In the genomic region with DNA sequence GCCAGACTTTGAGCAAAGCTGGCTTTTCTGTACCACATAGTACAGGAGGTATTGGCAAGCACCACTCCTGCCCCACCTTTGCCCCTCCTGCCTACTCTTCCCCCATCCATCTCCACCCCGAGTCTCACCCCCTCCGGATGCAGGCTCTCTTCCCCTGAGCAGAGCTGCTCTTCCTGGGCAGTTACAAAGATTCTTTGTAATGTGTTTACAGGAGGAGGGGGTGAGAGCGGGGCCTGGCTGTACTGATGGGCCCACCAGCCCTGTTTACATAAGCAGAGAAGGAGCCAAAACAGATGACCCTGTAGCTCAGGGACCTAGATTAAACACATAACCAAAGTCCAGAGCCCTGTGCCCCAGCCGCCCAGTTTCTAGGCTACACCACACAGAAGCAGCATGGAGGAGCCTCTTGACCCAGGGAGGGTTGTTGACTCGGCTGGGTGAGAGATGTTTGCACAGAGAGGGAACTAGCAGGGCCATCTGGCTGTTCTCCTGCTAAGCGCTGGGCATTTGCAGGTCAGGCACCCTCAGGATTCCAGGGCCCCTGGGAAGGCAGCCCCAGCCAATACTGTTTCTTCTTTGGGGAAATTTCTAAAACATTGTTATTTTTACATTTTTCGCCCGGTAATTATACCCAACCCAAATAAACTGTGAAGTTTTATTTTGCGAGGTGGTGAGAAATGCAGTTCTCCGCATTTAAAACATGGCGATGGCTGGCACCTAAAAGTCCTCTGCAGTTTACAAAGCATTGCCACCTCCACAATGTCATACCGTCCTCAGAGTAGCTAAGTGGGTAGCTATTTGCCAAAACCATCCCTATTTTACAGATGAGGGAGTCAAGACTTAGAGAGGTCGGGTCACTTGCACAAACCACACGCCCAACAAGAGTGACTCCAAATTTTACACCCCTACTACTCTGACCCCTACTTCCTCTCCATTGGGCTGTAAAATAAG, we compare ENCODE assay signal across 1 cellular context.
A peak's percentile ranks its signal among the peaks of the same experiment; 100 is the strongest.
TF ChIP-seq lines count a peak whose summit lies in the region.

No MANE protein-coding gene starts in this region.

TF ChIP-seq in HepG2, 621 proteins besides CTCF, POLR2A, EP300 and RAD21 (continued from another document and continues in another):
- TF ChIP-seq, protein P1, sequence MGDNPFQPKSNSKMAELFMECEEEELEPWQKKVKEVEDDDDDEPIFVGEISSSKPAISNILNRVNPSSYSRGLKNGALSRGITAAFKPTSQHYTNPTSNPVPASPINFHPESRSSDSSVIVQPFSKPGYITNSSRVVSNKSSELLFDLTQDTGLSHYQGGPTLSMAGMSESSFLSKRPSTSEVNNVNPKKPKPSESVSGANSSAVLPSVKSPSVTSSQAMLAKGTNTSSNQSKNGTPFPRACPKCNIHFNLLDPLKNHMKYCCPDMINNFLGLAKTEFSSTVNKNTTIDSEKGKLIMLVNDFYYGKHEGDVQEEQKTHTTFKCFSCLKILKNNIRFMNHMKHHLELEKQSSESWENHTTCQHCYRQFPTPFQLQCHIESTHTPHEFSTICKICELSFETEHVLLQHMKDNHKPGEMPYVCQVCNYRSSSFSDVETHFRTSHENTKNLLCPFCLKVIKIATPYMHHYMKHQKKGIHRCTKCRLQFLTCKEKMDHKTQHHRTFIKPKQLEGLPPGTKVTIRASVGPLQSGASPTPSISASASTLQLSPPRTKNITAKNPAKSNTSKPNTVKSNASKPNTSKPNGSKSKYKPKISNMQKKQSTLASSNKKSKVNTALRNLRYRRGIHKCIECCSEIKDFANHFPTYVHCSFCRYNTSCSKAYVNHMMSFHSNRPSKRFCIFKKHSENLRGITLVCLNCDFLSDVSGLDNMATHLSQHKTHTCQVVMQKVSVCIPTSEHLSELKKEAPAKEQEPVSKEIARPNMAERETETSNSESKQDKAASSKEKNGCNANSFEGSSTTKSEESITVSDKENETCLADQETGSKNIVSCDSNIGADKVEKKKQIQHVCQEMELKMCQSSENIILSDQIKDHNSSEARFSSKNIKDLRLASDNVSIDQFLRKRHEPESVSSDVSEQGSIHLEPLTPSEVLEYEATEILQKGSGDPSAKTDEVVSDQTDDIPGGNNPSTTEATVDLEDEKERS (CRISPR knock-in tag; IDR thresholded peaks at IDR 0.05): peak; percentile 78; the same call in 1 of the 2 replicates
- TF ChIP-seq ZNF350 (CRISPR knock-in tag; IDR thresholded peaks at IDR 0.05; ENCODE audit: borderline replicate concordance, low read depth) (peak; percentile 98), ZNF556 (CRISPR knock-in tag; IDR thresholded peaks at IDR 0.05; ENCODE audit: borderline replicate concordance) (peak; percentile 80; the same call in 1 of the 2 replicates), ELF1 (CRISPR knock-in tag; IDR thresholded peaks at IDR 0.05) (peak; percentile 58; the same call in 1 of the 2 replicates), ZNF616 (CRISPR knock-in tag; IDR thresholded peaks at IDR 0.05; ENCODE audit: low read depth) (no peak), BRCA1 (CRISPR knock-in tag; IDR thresholded peaks at IDR 0.05) (no peak), ZC3H13 (CRISPR knock-in tag; IDR thresholded peaks at IDR 0.05) (peak; percentile 71; the same call in 1 of the 2 replicates), PCBP2 (optimal IDR thresholded peaks at IDR 0.05; ENCODE audit: low read depth, low read length, poor library complexity, severe bottlenecking) (no peak), ZNF780A (CRISPR knock-in tag; IDR thresholded peaks at IDR 0.05) (peak; percentile 47; the same call in 1 of the 2 replicates), ZNF839 (CRISPR knock-in tag; IDR thresholded peaks at IDR 0.05; ENCODE audit: borderline replicate concordance) (no peak), ZNF674 (CRISPR knock-in tag; IDR thresholded peaks at IDR 0.05; ENCODE audit: low read depth) (no peak), ZFX (CRISPR knock-in tag; IDR thresholded peaks at IDR 0.05; ENCODE audit: low read depth) (peak; percentile 52; the same call in 1 of the 2 replicates), TCF12 (IDR thresholded peaks at IDR 0.05) (no peak), TCF12 (CRISPR knock-in tag; IDR thresholded peaks at IDR 0.05) (peak; percentile 98), PHF8 (CRISPR knock-in tag; IDR thresholded peaks at IDR 0.05) (peak; percentile 42; the same call in 1 of the 2 replicates), ZKSCAN8 (CRISPR knock-in tag; IDR thresholded peaks at IDR 0.05; ENCODE audit: borderline replicate concordance) (peak; percentile 93; the same call in 1 of the 2 replicates), ZNF775 (CRISPR knock-in tag; IDR thresholded peaks at IDR 0.05; ENCODE audit: borderline replicate concordance) (no peak), ZNF235 (CRISPR knock-in tag; IDR thresholded peaks at IDR 0.05; ENCODE audit: borderline replicate concordance) (no peak), ZNF558 (CRISPR knock-in tag; IDR thresholded peaks at IDR 0.05; ENCODE audit: borderline replicate concordance) (peak; percentile 55; the same call in 1 of the 2 replicates), RFX3 (CRISPR knock-in tag; IDR thresholded peaks at IDR 0.05) (peak; percentile 48; the same call in 1 of the 2 replicates), ZNF234 (CRISPR knock-in tag; conservative IDR thresholded peaks at IDR 0.05) (no peak), ZFP37 (CRISPR knock-in tag; IDR thresholded peaks at IDR 0.05; ENCODE audit: borderline replicate concordance) (no peak), ZNF101 (CRISPR knock-in tag; IDR thresholded peaks at IDR 0.05; ENCODE audit: borderline replicate concordance, low read depth) (no peak; the same call in 1 of the 2 replicates), IKZF4 (CRISPR knock-in tag; IDR thresholded peaks at IDR 0.05; ENCODE audit: borderline replicate concordance, low read depth, not compliant biosample characterization) (no peak), REL (CRISPR knock-in tag; conservative IDR thresholded peaks at IDR 0.05) (no peak), NCOA1 (CRISPR knock-in tag; IDR thresholded peaks at IDR 0.05) (peak; percentile 91), ZNF160 (CRISPR knock-in tag; IDR thresholded peaks at IDR 0.05) (no peak), CREB1 (IDR thresholded peaks at IDR 0.05) (peak; percentile 32), CREB1 (CRISPR knock-in tag; IDR thresholded peaks at IDR 0.05) (peak; percentile 88), DR1 (CRISPR knock-in tag; IDR thresholded peaks at IDR 0.05) (no peak), MAFK (conservative IDR thresholded peaks at IDR 0.05 in 1 of 2, IDR thresholded peaks at IDR 0.05 in 1 of 2; ENCODE audit: low read length in 2 of 2) (no peak), ZNF878 (CRISPR knock-in tag; IDR thresholded peaks at IDR 0.05) (peak; percentile 92; the same call in 1 of the 2 replicates), NFYC (CRISPR knock-in tag; IDR thresholded peaks at IDR 0.05) (no peak)
- TF ChIP-seq, protein P2, sequence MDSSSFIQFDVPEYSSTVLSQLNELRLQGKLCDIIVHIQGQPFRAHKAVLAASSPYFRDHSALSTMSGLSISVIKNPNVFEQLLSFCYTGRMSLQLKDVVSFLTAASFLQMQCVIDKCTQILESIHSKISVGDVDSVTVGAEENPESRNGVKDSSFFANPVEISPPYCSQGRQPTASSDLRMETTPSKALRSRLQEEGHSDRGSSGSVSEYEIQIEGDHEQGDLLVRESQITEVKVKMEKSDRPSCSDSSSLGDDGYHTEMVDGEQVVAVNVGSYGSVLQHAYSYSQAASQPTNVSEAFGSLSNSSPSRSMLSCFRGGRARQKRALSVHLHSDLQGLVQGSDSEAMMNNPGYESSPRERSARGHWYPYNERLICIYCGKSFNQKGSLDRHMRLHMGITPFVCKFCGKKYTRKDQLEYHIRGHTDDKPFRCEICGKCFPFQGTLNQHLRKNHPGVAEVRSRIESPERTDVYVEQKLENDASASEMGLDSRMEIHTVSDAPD (CRISPR knock-in tag; IDR thresholded peaks at IDR 0.05): peak; percentile 94
- TF ChIP-seq, protein P3, sequence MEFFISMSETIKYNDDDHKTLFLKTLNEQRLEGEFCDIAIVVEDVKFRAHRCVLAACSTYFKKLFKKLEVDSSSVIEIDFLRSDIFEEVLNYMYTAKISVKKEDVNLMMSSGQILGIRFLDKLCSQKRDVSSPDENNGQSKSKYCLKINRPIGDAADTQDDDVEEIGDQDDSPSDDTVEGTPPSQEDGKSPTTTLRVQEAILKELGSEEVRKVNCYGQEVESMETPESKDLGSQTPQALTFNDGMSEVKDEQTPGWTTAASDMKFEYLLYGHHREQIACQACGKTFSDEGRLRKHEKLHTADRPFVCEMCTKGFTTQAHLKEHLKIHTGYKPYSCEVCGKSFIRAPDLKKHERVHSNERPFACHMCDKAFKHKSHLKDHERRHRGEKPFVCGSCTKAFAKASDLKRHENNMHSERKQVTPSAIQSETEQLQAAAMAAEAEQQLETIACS (CRISPR knock-in tag; IDR thresholded peaks at IDR 0.05): no peak
- TF ChIP-seq, protein P4, sequence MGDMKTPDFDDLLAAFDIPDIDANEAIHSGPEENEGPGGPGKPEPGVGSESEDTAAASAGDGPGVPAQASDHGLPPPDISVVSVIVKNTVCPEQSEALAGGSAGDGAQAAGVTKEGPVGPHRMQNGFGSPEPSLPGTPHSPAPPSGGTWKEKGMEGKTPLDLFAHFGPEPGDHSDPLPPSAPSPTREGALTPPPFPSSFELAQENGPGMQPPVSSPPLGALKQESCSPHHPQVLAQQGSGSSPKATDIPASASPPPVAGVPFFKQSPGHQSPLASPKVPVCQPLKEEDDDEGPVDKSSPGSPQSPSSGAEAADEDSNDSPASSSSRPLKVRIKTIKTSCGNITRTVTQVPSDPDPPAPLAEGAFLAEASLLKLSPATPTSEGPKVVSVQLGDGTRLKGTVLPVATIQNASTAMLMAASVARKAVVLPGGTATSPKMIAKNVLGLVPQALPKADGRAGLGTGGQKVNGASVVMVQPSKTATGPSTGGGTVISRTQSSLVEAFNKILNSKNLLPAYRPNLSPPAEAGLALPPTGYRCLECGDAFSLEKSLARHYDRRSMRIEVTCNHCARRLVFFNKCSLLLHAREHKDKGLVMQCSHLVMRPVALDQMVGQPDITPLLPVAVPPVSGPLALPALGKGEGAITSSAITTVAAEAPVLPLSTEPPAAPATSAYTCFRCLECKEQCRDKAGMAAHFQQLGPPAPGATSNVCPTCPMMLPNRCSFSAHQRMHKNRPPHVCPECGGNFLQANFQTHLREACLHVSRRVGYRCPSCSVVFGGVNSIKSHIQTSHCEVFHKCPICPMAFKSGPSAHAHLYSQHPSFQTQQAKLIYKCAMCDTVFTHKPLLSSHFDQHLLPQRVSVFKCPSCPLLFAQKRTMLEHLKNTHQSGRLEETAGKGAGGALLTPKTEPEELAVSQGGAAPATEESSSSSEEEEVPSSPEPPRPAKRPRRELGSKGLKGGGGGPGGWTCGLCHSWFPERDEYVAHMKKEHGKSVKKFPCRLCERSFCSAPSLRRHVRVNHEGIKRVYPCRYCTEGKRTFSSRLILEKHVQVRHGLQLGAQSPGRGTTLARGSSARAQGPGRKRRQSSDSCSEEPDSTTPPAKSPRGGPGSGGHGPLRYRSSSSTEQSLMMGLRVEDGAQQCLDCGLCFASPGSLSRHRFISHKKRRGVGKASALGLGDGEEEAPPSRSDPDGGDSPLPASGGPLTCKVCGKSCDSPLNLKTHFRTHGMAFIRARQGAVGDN (CRISPR knock-in tag; IDR thresholded peaks at IDR 0.05): peak; percentile 94
- TF ChIP-seq, protein P5, sequence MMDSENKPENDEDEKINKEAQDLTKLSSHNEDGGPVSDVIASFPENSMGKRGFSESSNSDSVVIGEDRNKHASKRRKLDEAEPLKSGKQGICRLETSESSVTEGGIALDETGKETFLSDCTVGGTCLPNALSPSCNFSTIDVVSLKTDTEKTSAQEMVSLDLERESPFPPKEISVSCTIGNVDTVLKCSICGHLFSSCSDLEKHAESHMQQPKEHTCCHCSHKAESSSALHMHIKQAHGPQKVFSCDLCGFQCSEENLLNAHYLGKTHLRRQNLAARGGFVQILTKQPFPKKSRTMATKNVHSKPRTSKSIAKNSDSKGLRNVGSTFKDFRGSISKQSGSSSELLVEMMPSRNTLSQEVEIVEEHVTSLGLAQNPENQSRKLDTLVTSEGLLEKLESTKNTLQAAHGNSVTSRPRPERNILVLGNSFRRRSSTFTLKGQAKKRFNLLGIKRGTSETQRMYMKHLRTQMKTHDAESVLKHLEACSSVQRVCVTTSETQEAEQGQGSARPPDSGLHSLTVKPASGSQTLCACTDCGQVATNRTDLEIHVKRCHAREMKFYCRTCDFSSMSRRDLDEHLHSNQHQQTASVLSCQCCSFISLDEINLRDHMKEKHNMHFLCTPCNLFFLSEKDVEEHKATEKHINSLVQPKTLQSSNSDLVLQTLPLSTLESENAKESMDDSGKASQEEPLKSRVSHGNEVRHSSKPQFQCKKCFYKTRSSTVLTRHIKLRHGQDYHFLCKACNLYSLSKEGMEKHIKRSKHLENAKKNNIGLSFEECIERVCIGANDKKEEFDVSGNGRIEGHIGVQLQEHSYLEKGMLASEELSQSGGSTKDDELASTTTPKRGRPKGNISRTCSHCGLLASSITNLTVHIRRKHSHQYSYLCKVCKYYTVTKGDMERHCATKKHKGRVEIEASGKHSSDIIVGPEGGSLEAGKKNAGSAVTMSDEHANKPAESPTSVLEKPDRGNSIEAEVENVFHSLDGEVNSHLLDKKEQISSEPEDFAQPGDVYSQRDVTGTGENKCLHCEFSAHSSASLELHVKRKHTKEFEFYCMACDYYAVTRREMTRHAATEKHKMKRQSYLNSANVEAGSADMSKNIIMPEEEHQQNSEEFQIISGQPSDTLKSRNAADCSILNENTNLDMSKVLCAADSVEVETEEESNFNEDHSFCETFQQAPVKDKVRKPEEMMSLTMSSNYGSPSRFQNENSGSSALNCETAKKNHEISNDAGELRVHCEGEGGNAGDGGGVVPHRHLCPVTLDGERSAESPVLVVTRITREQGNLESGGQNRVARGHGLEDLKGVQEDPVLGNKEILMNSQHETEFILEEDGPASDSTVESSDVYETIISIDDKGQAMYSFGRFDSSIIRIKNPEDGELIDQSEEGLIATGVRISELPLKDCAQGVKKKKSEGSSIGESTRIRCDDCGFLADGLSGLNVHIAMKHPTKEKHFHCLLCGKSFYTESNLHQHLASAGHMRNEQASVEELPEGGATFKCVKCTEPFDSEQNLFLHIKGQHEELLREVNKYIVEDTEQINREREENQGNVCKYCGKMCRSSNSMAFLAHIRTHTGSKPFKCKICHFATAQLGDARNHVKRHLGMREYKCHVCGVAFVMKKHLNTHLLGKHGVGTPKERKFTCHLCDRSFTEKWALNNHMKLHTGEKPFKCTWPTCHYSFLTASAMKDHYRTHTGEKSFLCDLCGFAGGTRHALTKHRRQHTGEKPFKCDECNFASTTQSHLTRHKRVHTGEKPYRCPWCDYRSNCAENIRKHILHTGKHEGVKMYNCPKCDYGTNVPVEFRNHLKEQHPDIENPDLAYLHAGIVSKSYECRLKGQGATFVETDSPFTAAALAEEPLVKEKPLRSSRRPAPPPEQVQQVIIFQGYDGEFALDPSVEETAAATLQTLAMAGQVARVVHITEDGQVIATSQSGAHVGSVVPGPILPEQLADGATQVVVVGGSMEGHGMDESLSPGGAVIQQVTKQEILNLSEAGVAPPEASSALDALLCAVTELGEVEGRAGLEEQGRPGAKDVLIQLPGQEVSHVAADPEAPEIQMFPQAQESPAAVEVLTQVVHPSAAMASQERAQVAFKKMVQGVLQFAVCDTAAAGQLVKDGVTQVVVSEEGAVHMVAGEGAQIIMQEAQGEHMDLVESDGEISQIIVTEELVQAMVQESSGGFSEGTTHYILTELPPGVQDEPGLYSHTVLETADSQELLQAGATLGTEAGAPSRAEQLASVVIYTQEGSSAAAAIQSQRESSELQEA (CRISPR knock-in tag; IDR thresholded peaks at IDR 0.05; ENCODE audit: not compliant biosample characterization): no peak
